23 cellular contexts compared by ENCODE assay signal in the genomic region with DNA sequence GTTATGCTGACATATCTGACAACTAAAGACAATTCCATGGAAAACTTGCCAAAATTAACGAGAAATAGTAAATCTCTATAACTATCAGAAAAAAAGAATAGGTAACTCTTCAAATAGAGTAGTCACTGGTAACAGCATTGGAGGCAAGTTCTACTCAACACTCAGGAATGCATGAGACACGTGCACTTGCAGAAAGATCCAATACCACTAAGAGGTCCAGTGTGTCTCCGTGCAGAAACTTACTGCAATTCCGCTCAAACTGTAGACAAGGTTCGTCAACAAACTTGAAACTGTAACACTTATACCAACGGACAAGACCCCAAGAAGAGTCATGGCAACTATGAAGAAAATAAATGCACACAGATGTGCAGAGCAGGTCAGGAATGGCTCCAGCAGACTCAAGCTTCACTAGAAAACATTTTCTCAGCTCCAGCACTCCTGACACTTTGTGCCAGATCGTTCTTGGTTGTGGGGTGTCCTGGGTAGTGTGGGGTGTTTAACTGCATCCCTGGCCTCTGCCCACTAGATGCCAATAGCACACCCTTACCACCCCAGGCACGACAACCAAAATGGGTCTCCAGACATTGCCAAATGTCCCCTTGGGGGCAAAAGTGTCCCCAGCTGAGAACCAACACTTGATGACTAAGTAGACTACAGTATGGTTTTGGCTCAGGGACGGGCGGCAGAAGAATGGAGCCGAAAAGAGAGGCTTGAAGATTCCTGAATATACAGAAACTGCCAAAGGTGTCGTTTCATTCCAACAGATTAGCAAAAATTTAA.
A peak's percentile ranks its signal among the peaks of the same experiment; 100 is the strongest.
DNase-seq lines count a peak whose midpoint lies in the region; ATAC-seq and TF ChIP-seq lines count a peak whose summit lies in the region.
"Had no signal": no experiment of that assay in that cellular context is flagged by ENCODE, and none has a peak within 500 bp of the region (broad histone marks: within the 10 kb centered on the region; RNA-seq: fewer than 3 reads in every experiment).

No MANE protein-coding gene starts in this region.

- DNase-seq in activated CD8-positive, alpha-beta memory T cell treated with anti-CD3 and anti-CD28 coated beads for 24 hours, result peak; percentile 38
- no peak for DNase-seq in activated CD8-positive, alpha-beta memory T cell treated with anti-CD3 and anti-CD28 coated beads, Interleukin-2, amount 50 U/mL, for 4 hours
- DNase-seq in RKO (ENCODE audit: low spot score), result peak; percentile 11
- peak; percentile 6 for DNase-seq in fibroblast of the aortic adventitia (ENCODE audit: low read depth)
- DNase-seq in renal cortical epithelial cell (ENCODE audit: low read depth), result peak; percentile 66
- DNase-seq in NCI-H510A (lab: John Stamatoyannopoulos, UW), result no peak
- no peak for DNase-seq in occipital lobe (lab: John Stamatoyannopoulos, UW)
- DNase-seq: activated B cell treated with CpG ODN at 0.5 μM for 24 hours; activated CD4-positive, alpha-beta T cell treated with anti-CD3 and anti-CD28 coated beads, Interleukin-2, amount 50 U/mL, for 48 hours; activated naive CD4-positive, alpha-beta T cell treated with Interleukin-2 at 50 U/mL for 16 hours; activated T-cell treated with anti-CD3 and anti-CD28 coated beads, Interleukin-2, amount 50 U/mL, for 1 hour; anterior cingulate cortex; caudate nucleus; DMS79 treated with DMSO at 0.1 percent for 48 hours; hippocampal formation; NCI-H1436; NCI-H524 treated with DMSO at 0.1 percent for 48 hours; RPMI8226; stimulated activated CD4-positive, alpha-beta T cell treated with anti-CD3 and anti-CD28 coated beads, Interleukin-2, amount 100 ng/mL, for 48 hours; thyroid gland had no signal

- H3K4me3 ChIP-seq in fibroblast of the aortic adventitia (ENCODE audit: low read depth, low read length), result no peak overlapping the region
- H3K4me3 ChIP-seq: lung, thyroid gland had no signal

- no peak for ATAC-seq in GM21737 (IDR thresholded peaks at IDR 0.05; ENCODE audit: unreplicated experiment)
- ATAC-seq: SK-N-SH treated with all-trans-retinoic acid at 6 μM for 48 hours had no signal

- TF ChIP-seq CTCF in fibroblast of the aortic adventitia (IDR thresholded peaks at IDR 0.05; ENCODE audit: insufficient read depth, low read length), result no peak

Comparison
In these comparisons a context has a peak if more than half of its experiments do, and no peak if none do; other contexts are left out.
1. DNase-seq: peak in activated CD8-positive, alpha-beta memory T cell treated with anti-CD3 and anti-CD28 coated beads for 24 hours (single experiment), RKO (single experiment), fibroblast of the aortic adventitia (single experiment) and renal cortical epithelial cell (single experiment); none in activated CD8-positive, alpha-beta memory T cell treated with anti-CD3 and anti-CD28 coated beads, Interleukin-2, amount 50 U/mL, for 4 hours (single experiment), NCI-H510A (single experiment) and occipital lobe (single experiment).